Comparison of ENCODE assay signal across 18 cellular contexts in the genomic region with DNA sequence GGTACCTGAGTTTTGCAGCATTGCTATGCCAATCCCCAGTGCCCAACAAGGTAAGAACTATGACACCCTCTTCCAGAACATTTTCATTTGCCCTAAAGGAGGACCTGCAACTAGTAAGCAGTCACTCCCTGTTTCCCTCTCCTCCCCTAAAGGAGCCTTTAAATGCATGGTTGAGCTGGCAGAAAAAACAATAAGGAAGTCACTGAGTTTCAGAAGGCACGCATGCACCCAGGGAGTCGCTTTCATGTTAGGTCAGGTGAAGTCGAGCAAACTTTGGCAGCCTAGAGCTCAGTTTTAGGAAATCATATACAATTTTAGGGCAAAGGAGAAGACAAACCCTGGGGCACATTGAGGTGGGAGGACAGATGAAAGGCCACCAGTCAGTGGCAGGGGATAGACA. TPM values are rescaled to one million over a fixed set of nuclear protein-coding genes. Genes with fewer than 3 reads are reported as not detected.
"Had no signal": no experiment of that assay in that cellular context is flagged by ENCODE, and none has a peak within 500 bp of the region (broad histone marks: within the 10 kb centered on the region; RNA-seq: fewer than 3 reads in every experiment).

No MANE protein-coding gene starts in this region.

- DNase-seq: activated CD4-positive, alpha-beta T cell treated with anti-CD3 and anti-CD28 coated beads for 36 hours; activated CD8-positive, alpha-beta T cell treated with anti-CD3 and anti-CD28 coated beads for 36 hours; activated effector memory CD4-positive, alpha-beta T cell treated with anti-CD3 and anti-CD28 coated beads, Interleukin-2, amount 50 U/mL, for 16 hours; activated T-cell treated with anti-CD3 and anti-CD28 coated beads, Interleukin-2, amount 50 U/mL, for 48 hours; dorsolateral prefrontal cortex; erythroblast; gastrocnemius medialis; left ventricle myocardium superior; right lobe of liver; stimulated activated CD4-positive, alpha-beta T cell treated with anti-CD3 and anti-CD28 coated beads, Interleukin-4, amount 100 ng/mL, for 4 hours; stimulated activated naive CD8-positive, alpha-beta T cell treated with anti-CD3 and anti-CD28 coated beads, Interleukin-15, amount 100 ng/mL, for 72 hours; T-helper 17 cell; testis; upper lobe of right lung had no signal

- H3K27ac ChIP-seq: cardiac muscle cell, dorsolateral prefrontal cortex, gastrocnemius medialis, right lobe of liver, testis, upper lobe of right lung had no signal

- H3K4me2 ChIP-seq: smooth muscle cell had no signal

- H3K9me3 ChIP-seq: gastrocnemius medialis, right lobe of liver, testis, upper lobe of right lung had no signal

- H3K4me1 ChIP-seq: gastrocnemius medialis, right lobe of liver, testis, upper lobe of right lung had no signal

- FAIRE-seq: keratinocyte had no signal

- H3K4me3 ChIP-seq: cardiac muscle cell, dorsolateral prefrontal cortex, gastrocnemius medialis, right lobe of liver, smooth muscle cell, testis, upper lobe of right lung had no signal

- ATAC-seq: activated CD4-positive, alpha-beta T cell treated with anti-CD3 and anti-CD28 coated beads for 36 hours; activated CD8-positive, alpha-beta T cell treated with anti-CD3 and anti-CD28 coated beads for 36 hours; activated naive CD4-positive, alpha-beta T cell treated with anti-CD3 and anti-CD28 coated beads, Interleukin-2, amount 50 U/mL, for 72 hours; gastrocnemius medialis; left ventricle myocardium superior; right lobe of liver; stimulated activated naive CD8-positive, alpha-beta T cell treated with anti-CD3 and anti-CD28 coated beads, Interleukin-15, amount 100 ng/mL, for 72 hours; T-helper 17 cell; upper lobe of right lung had no signal

RNA-seq across cellular contexts. Expression of a gene that starts 11.8 kb away (rescaled TPM):
- polyA plus RNA-seq: cardiac muscle cell, keratinocyte, smooth muscle cell had no signal

RNA-seq across cellular contexts. Expression of a gene that starts 16.3 kb away (rescaled TPM):
- polyA plus RNA-seq: cardiac muscle cell, keratinocyte, smooth muscle cell had no signal

RNA-seq across cellular contexts. Expression of a gene that starts 51.1 kb away (rescaled TPM):
- polyA plus RNA-seq: cardiac muscle cell, keratinocyte, smooth muscle cell had no signal
